17 cellular contexts compared by ENCODE assay signal in the genomic region with DNA sequence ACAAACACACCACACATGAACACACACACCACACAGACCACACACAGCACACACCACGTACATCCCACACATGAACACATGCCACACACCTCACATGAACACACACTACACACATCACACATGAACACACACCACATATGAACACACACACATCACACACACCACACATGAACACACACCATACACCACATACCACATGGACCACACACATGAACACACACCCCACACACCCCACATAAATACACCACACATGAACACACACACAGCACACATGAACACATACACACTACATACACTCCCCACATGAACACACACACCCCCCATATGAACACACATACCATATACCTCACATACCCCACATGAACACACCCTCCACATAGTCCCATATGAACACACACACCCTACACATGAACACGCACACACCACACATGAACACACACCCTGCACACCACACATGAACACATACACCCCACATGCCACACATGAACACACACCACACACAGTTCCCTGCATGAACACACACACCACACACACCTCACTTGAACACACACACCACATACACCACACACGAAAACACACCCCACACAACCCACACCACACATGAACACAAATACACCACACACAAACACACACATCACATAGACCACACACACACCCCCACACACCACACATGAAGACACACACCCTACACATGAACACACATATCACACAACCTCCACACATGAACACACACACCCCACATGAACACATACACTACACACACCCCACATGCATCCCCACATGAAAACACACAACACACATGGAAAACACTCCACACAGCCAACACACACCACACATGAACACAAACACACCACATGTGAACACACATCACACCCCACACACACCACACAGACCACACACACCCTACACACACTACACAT. TPM values are rescaled to one million over a fixed set of nuclear protein-coding genes. Genes with fewer than 3 reads are reported as not detected.
A peak's percentile ranks its signal among the peaks of the same experiment; 100 is the strongest.
DNase-seq lines count a peak whose midpoint lies in the region; ATAC-seq, FAIRE-seq and TF ChIP-seq lines count a peak whose summit lies in the region.
"Had no signal": no experiment of that assay in that cellular context is flagged by ENCODE, and none has a peak within 500 bp of the region (broad histone marks: within the 10 kb centered on the region; RNA-seq: fewer than 3 reads in every experiment).

No MANE protein-coding gene starts in this region.

- H3K36me3 ChIP-seq in HepG2 (replicated peaks in 1 of 2; ENCODE audit: control insufficient read depth in 1 of 2, insufficient read depth in 2 of 2, low read length in 2 of 2) (no peaks in the 10 kb centered on the region), right lobe of liver (no peaks in the 10 kb centered on the region), mesenchymal stem cell (ENCODE audit: control insufficient read depth in 1 of 2, insufficient read depth in 2 of 2, low read depth in 1 of 2, low read length in 2 of 2) (no peaks in the 10 kb centered on the region)
- H3K36me3 ChIP-seq: BLaER1 had no signal

- no peak for ATAC-seq in HepG2
- ATAC-seq in right lobe of liver = no peak
- no peak for ATAC-seq in HG03442 (IDR thresholded peaks at IDR 0.05; ENCODE audit: unreplicated experiment)
- no peak for ATAC-seq in GM18511 (IDR thresholded peaks at IDR 0.05; ENCODE audit: unreplicated experiment)
- ATAC-seq: Right ventricle myocardium inferior had no signal

- peaks cover 19% of the 10 kb centered on the region for H3K4me1 ChIP-seq in HepG2 (ENCODE audit: insufficient read depth, low read length)
- peaks cover 0 to 4% (median 0%) of the 10 kb centered on the region in 4 donors for H3K4me1 ChIP-seq in right lobe of liver
- peaks cover 4% of the 10 kb centered on the region for H3K4me1 ChIP-seq in mesenchymal stem cell (ENCODE audit: control insufficient read depth, insufficient read depth, low read depth, low read length)

- H2BK120ac ChIP-seq in mesenchymal stem cell (ENCODE audit: low read depth, low read length) = no peak overlapping the region

- no peaks in the 10 kb centered on the region for H3K79me2 ChIP-seq in HepG2 (ENCODE audit: insufficient read depth, low read length)

- no peak overlapping the region for H2BK15ac ChIP-seq in mesenchymal stem cell (ENCODE audit: low read depth, poor library complexity, severe bottlenecking)

- no peak overlapping the region for H2AFZ ChIP-seq in HepG2 (ENCODE audit: low read length)
- no peak overlapping the region for H2AFZ ChIP-seq in mesenchymal stem cell (ENCODE audit: low read depth, low read length)

- H3K9me3 ChIP-seq in HepG2 (ENCODE audit: low read length) = no peaks in the 10 kb centered on the region
- no peaks in the 10 kb centered on the region for H3K9me3 ChIP-seq in right lobe of liver
- H3K9me3 ChIP-seq in mesenchymal stem cell (ENCODE audit: control insufficient read depth, low read length) = no peaks in the 10 kb centered on the region

- H3K18ac ChIP-seq in mesenchymal stem cell (ENCODE audit: low read depth in 1 of 2, low read length in 2 of 2) = no peak overlapping the region

- 49% methylated on average over 3 of the region's 3 CpGs for WGBS in HepG2 (ENCODE audit: low lambda C conversion rate)
- WGBS in right lobe of liver (ENCODE audit: insufficient coverage, low coverage, low lambda C conversion rate, missing lambda C conversion rate) = 59% methylated on average over 3 of the region's 3 CpGs
- WGBS in mesenchymal stem cell = 91% methylated on average over 3 of the region's 3 CpGs

- H3K4me3 ChIP-seq in HepG2 (replicated peaks in 1 of 3; ENCODE audit: insufficient read depth in 1 of 3, low read depth in 2 of 3, low read length in 3 of 3) (no peak overlapping the region), right lobe of liver (no peak overlapping the region), mesenchymal stem cell (ENCODE audit: insufficient read depth in 1 of 2, low read depth in 1 of 2, low read length in 2 of 2) (peak overlapping the region in 1 of 2 experiments; percentile 15)
- H3K4me3 ChIP-seq: BLaER1, SK-N-MC had no signal

- H3K27ac ChIP-seq in HepG2 (ENCODE audit: extremely low read length, insufficient read depth, low read length) (peak overlapping the region; percentile 65), right lobe of liver (no peak overlapping the region), cingulate gyrus (ENCODE audit: low read depth, low read length) (peak overlapping the region; percentile 49), mesenchymal stem cell (ENCODE audit: low read length, poor library complexity, severe bottlenecking) (no peak overlapping the region)
- H3K27ac ChIP-seq: BLaER1 had no signal

- H3K9ac ChIP-seq in HepG2 (ENCODE audit: insufficient read depth, low read depth, low read length) = peak overlapping the region; percentile 40; the same call in 1 of the 2 replicates
- H3K9ac ChIP-seq in mesenchymal stem cell (ENCODE audit: low read length) = peak overlapping the region; percentile 90
- H3K9ac ChIP-seq: BLaER1 had no signal

- TF ChIP-seq EP300 in HepG2 (IDR thresholded peaks at IDR 0.05; ENCODE audit: low read depth in 2 of 2, low read length in 2 of 2) = no peak
- no peak for TF ChIP-seq EP300 in HepG2 (CRISPR knock-in tag; IDR thresholded peaks at IDR 0.05; ENCODE audit: borderline replicate concordance)

- no peaks in the 10 kb centered on the region for H4K20me1 ChIP-seq in HepG2 (ENCODE audit: insufficient read depth, low read length)

- no peak for TF ChIP-seq POLR2A in HepG2 (IDR thresholded peaks at IDR 0.05; ENCODE audit: insufficient read depth in 1 of 2, low read depth in 2 of 2, low read length in 2 of 2)
- TF ChIP-seq POLR2A in right lobe of liver (IDR thresholded peaks at IDR 0.05) = no peak

- H3K23ac ChIP-seq in mesenchymal stem cell (ENCODE audit: low read length in 2 of 2) = no peak overlapping the region

- FAIRE-seq in HepG2 (lab: Jason Lieb, UNC) (peak; percentile 70), urothelium cell line (lab: Jason Lieb, UNC) (peak; percentile 97)
- FAIRE-seq: RCC 7860 had no signal

- H3K4me2 ChIP-seq in HepG2 (ENCODE audit: low read depth, low read length) = peak overlapping the region; percentile 69; the same call in 1 of the 2 replicates
- H3K4me2 ChIP-seq in mesenchymal stem cell (ENCODE audit: low read length, poor library complexity, severe bottlenecking) = no peak overlapping the region

- H2BK12ac ChIP-seq in mesenchymal stem cell (ENCODE audit: low read length in 2 of 2) = no peak overlapping the region

- DNase-seq in HepG2 (ENCODE audit: low spot score) (no peak), right lobe of liver (no peak), mesenchymal stem cell (no peak), urothelium cell line (ENCODE audit: low spot score) (no peak), SW480 (ENCODE audit: low spot score) (no peak)
- DNase-seq: NCI-H510A had no signal

- no peak overlapping the region for H3K4ac ChIP-seq in mesenchymal stem cell (ENCODE audit: low read depth in 1 of 2, low read length in 2 of 2)

- H3K14ac ChIP-seq in mesenchymal stem cell (ENCODE audit: low read length in 2 of 2) = no peak overlapping the region

- H4K8ac ChIP-seq in mesenchymal stem cell (ENCODE audit: low read length) = no peak overlapping the region

- CTCF ChIA-PET in HepG2 (lab: Yijun Ruan, JAX; ENCODE audit: low intra/inter-chr PET ratio, low total read pairs) = no interaction called here

- H3K27me3 ChIP-seq in HepG2 (ENCODE audit: control insufficient read depth in 1 of 2, insufficient read depth in 2 of 2, low read length in 2 of 2) = peaks cover 0 to 6% of the 10 kb centered on the region in 2 experiments; a peak in 1 of 5 replicates
- no peaks in the 10 kb centered on the region for H3K27me3 ChIP-seq in right lobe of liver
- peaks cover 0 to 18% of the 10 kb centered on the region in 2 experiments for H3K27me3 ChIP-seq in mesenchymal stem cell (ENCODE audit: control insufficient read depth in 1 of 2, insufficient read depth in 1 of 2, low read length in 2 of 2)

- in situ Hi-C loops in HepG2 (cut with HindIII; ENCODE audit: extremely low pct_ligation_motif_present, low pct_unique_long_range_greater_than_20kb) = no loop called here

- BruUV-seq in HepG2 (replicated peaks; lab: Mats Ljungman, UMichigan) = no TSS peak

- no peak overlapping the region for H2BK5ac ChIP-seq in mesenchymal stem cell (ENCODE audit: low read depth, low read length, poor library complexity, severe bottlenecking)

- no peaks in the 10 kb centered on the region for H3K79me1 ChIP-seq in mesenchymal stem cell (replicated peaks; ENCODE audit: low read length, poor library complexity, severe bottlenecking)

- no peak overlapping the region for H2AK5ac ChIP-seq in mesenchymal stem cell (ENCODE audit: low read length, severe bottlenecking)

- intact Hi-C loops in HepG2 (cut with micrococcal nuclease; ENCODE audit: unreplicated experiment) (no loop called here), right lobe of liver (cut with DNase I) (no loop called here)

- POLR2A ChIA-PET in HepG2 (lab: Yijun Ruan, JAX) = no interaction called here

- peak overlapping the region; percentile 56 for H4K91ac ChIP-seq in mesenchymal stem cell (ENCODE audit: low read length)

- TF ChIP-seq RAD21 in HepG2 (CRISPR knock-in tag; IDR thresholded peaks at IDR 0.05) = no peak

- TF ChIP-seq CTCF in HepG2 (CRISPR knock-in tag; IDR thresholded peaks at IDR 0.05) (no peak), right lobe of liver (IDR thresholded peaks at IDR 0.05) (no peak)

RNA-seq across cellular contexts. Expression of a gene that starts 18.3 kb away (rescaled TPM):
- total RNA-seq in HepG2 (2016; rRNA removed; fragmentation: Illumina TruSeq; extraction: Trizol) (not detected in 2 replicates), right lobe of liver (not detected)
- not detected in 2 replicates for total RNA-seq in HepG2 (2016; cell fraction: cytosol; rRNA removed; fragmentation: Illumina TruSeq; extraction: Trizol; ENCODE audit: low read depth)
- total RNA-seq in HepG2 (2016; cell fraction: insoluble cytoplasmic fraction; rRNA removed; fragmentation: Illumina TruSeq; extraction: Trizol) = not detected in 2 replicates
- not detected in 2 replicates for total RNA-seq in HepG2 (2016; cell fraction: membrane; rRNA removed; fragmentation: Illumina TruSeq; extraction: Trizol)
- total RNA-seq in HepG2 (2016; cell fraction: nucleus; rRNA removed; fragmentation: Illumina TruSeq; extraction: Trizol) = not detected in 2 replicates
- polyA plus RNA-seq in HepG2 (2011; rRNA removed) = not detected in 2 replicates
- not detected in 2 replicates for polyA plus RNA-seq in HepG2 (2011; cell fraction: cytosol; rRNA removed)
- polyA plus RNA-seq in HepG2 (2011; cell fraction: nucleus; rRNA removed) = not detected in 2 replicates
- not detected in 2 replicates for polyA plus RNA-seq in HepG2 (2012)
- polyA plus RNA-seq in HepG2 (2016; cell fraction: cytosol; fragmentation: Illumina TruSeq; extraction: Trizol; ENCODE audit: low read depth) = not detected in 2 replicates
- not detected in 2 replicates for polyA plus RNA-seq in HepG2 (2016; cell fraction: insoluble cytoplasmic fraction; fragmentation: Illumina TruSeq; extraction: Trizol; ENCODE audit: low read depth)
- polyA plus RNA-seq in HepG2 (2016; cell fraction: membrane; fragmentation: Illumina TruSeq; extraction: Trizol; ENCODE audit: low read depth) = not detected in 2 replicates
- polyA plus RNA-seq in HepG2 (2016; cell fraction: nucleus; fragmentation: Illumina TruSeq; extraction: Trizol; ENCODE audit: insufficient read depth, low read depth) = not detected in 2 replicates
- polyA minus RNA-seq in HepG2 (2011; rRNA and poly(A)+ RNA removed; ENCODE audit: low replicate concordance) = not detected in 2 replicates
- polyA minus RNA-seq in HepG2 (2011; cell fraction: cytosol; rRNA and poly(A)+ RNA removed) = not detected in 2 replicates
- polyA minus RNA-seq in HepG2 (2011; cell fraction: nucleus; rRNA and poly(A)+ RNA removed) = not detected in 2 replicates
- not detected for polyA plus RNA-seq in mesenchymal stem cell (2013, experiment 1 of 2)
- not detected for polyA plus RNA-seq in mesenchymal stem cell (2013, experiment 2 of 2)
- total RNA-seq: A172; CD4-positive, alpha-beta memory T cell; H9; OCI-LY7; Right ventricle myocardium inferior had no signal
- polyA plus RNA-seq: CD4-positive, alpha-beta memory T cell had no signal

RNA-seq across cellular contexts. Expression of a gene that starts 28.4 kb away (rescaled TPM):
- 0.02 and 0.03 TPM in 2 replicates for total RNA-seq in HepG2 (2016; rRNA removed; fragmentation: Illumina TruSeq; extraction: Trizol)
- total RNA-seq in HepG2 (2016; cell fraction: cytosol; rRNA removed; fragmentation: Illumina TruSeq; extraction: Trizol; ENCODE audit: low read depth) = not detected in 2 replicates
- total RNA-seq in HepG2 (2016; cell fraction: insoluble cytoplasmic fraction; rRNA removed; fragmentation: Illumina TruSeq; extraction: Trizol) = 0.02 and 0.03 TPM in 2 replicates
- total RNA-seq in HepG2 (2016; cell fraction: membrane; rRNA removed; fragmentation: Illumina TruSeq; extraction: Trizol) = not detected in 2 replicates
- total RNA-seq in HepG2 (2016; cell fraction: nucleus; rRNA removed; fragmentation: Illumina TruSeq; extraction: Trizol) = not detected in 2 replicates
- polyA plus RNA-seq in HepG2 (2011; rRNA removed) = not detected in 2 replicates
- polyA plus RNA-seq in HepG2 (2011; cell fraction: cytosol; rRNA removed) = not detected in 2 replicates
- polyA plus RNA-seq in HepG2 (2011; cell fraction: nucleus; rRNA removed) = 0.03 TPM in 1 of 2 replicates, not detected in the other
- 0.03 TPM in 1 of 2 replicates, not detected in the other for polyA plus RNA-seq in HepG2 (2012)
- polyA plus RNA-seq in HepG2 (2016; cell fraction: cytosol; fragmentation: Illumina TruSeq; extraction: Trizol; ENCODE audit: low read depth) = not detected in 2 replicates
- not detected in 2 replicates for polyA plus RNA-seq in HepG2 (2016; cell fraction: insoluble cytoplasmic fraction; fragmentation: Illumina TruSeq; extraction: Trizol; ENCODE audit: low read depth)
- not detected in 2 replicates for polyA plus RNA-seq in HepG2 (2016; cell fraction: membrane; fragmentation: Illumina TruSeq; extraction: Trizol; ENCODE audit: low read depth)
- polyA plus RNA-seq in HepG2 (2016; cell fraction: nucleus; fragmentation: Illumina TruSeq; extraction: Trizol; ENCODE audit: insufficient read depth, low read depth) = not detected in 2 replicates
- not detected in 2 replicates for polyA minus RNA-seq in HepG2 (2011; rRNA and poly(A)+ RNA removed; ENCODE audit: low replicate concordance)
- polyA minus RNA-seq in HepG2 (2011; cell fraction: cytosol; rRNA and poly(A)+ RNA removed) = not detected in 2 replicates
- polyA minus RNA-seq in HepG2 (2011; cell fraction: nucleus; rRNA and poly(A)+ RNA removed) = not detected in 2 replicates
- 1 to 10 TPM in 1 of 6 experiments, under 1 TPM in 5; 0.31 to 1.4 (median 0.41) TPM for total RNA-seq in right lobe of liver
- polyA plus RNA-seq in mesenchymal stem cell (2013, experiment 1 of 2) = 0.48 TPM
- 0.44 TPM for polyA plus RNA-seq in mesenchymal stem cell (2013, experiment 2 of 2)

RNA-seq across cellular contexts. Expression of a gene that starts 48.9 kb away (rescaled TPM):
- total RNA-seq in HepG2 (2016; rRNA removed; fragmentation: Illumina TruSeq; extraction: Trizol) (6.4 and 9.5 TPM in 2 replicates), right lobe of liver (10 to 100 TPM in 3 of 6 experiments, 1 to 10 TPM in 3; 8.1 to 12.0 (median 10.3) TPM)
- total RNA-seq in HepG2 (2016; cell fraction: cytosol; rRNA removed; fragmentation: Illumina TruSeq; extraction: Trizol; ENCODE audit: low read depth) = 0.97 and 1.0 TPM in 2 replicates
- 6.2 and 8.0 TPM in 2 replicates for total RNA-seq in HepG2 (2016; cell fraction: insoluble cytoplasmic fraction; rRNA removed; fragmentation: Illumina TruSeq; extraction: Trizol)
- 4.4 and 4.5 TPM in 2 replicates for total RNA-seq in HepG2 (2016; cell fraction: membrane; rRNA removed; fragmentation: Illumina TruSeq; extraction: Trizol)
- total RNA-seq in HepG2 (2016; cell fraction: nucleus; rRNA removed; fragmentation: Illumina TruSeq; extraction: Trizol) = 7.7 and 8.6 TPM in 2 replicates
- 11.1 and 11.8 TPM in 2 replicates for polyA plus RNA-seq in HepG2 (2011; rRNA removed)
- 8.5 and 10.9 TPM in 2 replicates for polyA plus RNA-seq in HepG2 (2011; cell fraction: cytosol; rRNA removed)
- 17.6 and 17.9 TPM in 2 replicates for polyA plus RNA-seq in HepG2 (2011; cell fraction: nucleus; rRNA removed)
- 6.0 and 6.7 TPM in 2 replicates for polyA plus RNA-seq in HepG2 (2012)
- 0.53 and 0.69 TPM in 2 replicates for polyA plus RNA-seq in HepG2 (2016; cell fraction: cytosol; fragmentation: Illumina TruSeq; extraction: Trizol; ENCODE audit: low read depth)
- polyA plus RNA-seq in HepG2 (2016; cell fraction: insoluble cytoplasmic fraction; fragmentation: Illumina TruSeq; extraction: Trizol; ENCODE audit: low read depth) = 8.9 and 9.7 TPM in 2 replicates
- polyA plus RNA-seq in HepG2 (2016; cell fraction: membrane; fragmentation: Illumina TruSeq; extraction: Trizol; ENCODE audit: low read depth) = 2.7 and 3.0 TPM in 2 replicates
- polyA plus RNA-seq in HepG2 (2016; cell fraction: nucleus; fragmentation: Illumina TruSeq; extraction: Trizol; ENCODE audit: insufficient read depth, low read depth) = 15.4 and 17.7 TPM in 2 replicates
- polyA minus RNA-seq in HepG2 (2011; rRNA and poly(A)+ RNA removed; ENCODE audit: low replicate concordance) = 8.3 and 23.4 TPM in 2 replicates
- polyA minus RNA-seq in HepG2 (2011; cell fraction: cytosol; rRNA and poly(A)+ RNA removed) = 8.7 and 10.3 TPM in 2 replicates
- polyA minus RNA-seq in HepG2 (2011; cell fraction: nucleus; rRNA and poly(A)+ RNA removed) = 13.6 and 14.9 TPM in 2 replicates
- 9.0 TPM for polyA plus RNA-seq in mesenchymal stem cell (2013, experiment 1 of 2)
- 9.0 TPM for polyA plus RNA-seq in mesenchymal stem cell (2013, experiment 2 of 2)

Comparison
In these comparisons a context has a peak if more than half of its experiments do, and no peak if none do; other contexts are left out.
1. H3K27ac ChIP-seq: peak in HepG2 (single experiment) and cingulate gyrus (single experiment); none in right lobe of liver (0 of 3) and mesenchymal stem cell (single experiment).